ENCODE assay signal across 8 cellular contexts in the genomic region with DNA sequence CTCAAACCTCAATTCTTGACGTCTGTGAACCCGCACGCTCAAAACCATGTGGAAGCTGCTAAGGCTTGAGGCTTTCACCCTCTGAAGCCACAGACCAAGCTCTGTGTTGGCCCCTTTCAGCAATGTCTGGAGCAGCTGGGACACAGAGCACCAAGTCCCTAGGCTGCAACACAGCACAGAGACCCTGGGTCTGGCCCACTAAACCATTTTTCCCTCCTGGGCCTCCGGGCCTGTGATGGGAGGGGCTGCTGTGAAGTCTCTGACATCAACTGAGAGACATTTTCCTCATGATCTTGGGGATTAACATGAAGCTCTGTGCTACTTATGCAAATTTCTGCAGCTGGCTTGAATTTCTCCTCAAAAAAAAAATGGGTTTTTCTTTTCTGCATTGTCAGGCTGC.
"Had no signal": no experiment of that assay in that cellular context is flagged by ENCODE, and none has a peak within 500 bp of the region (broad histone marks: within the 10 kb centered on the region; RNA-seq: fewer than 3 reads in every experiment).

No MANE protein-coding gene starts in this region.

- FAIRE-seq: G401.6, GM12878, GM12891, GM12892, GM18507, GM19239 had no signal

- H3K4me3 ChIP-seq: GM12878 had no signal

- DNase-seq: GDM1, GF-D8 had no signal

- ATAC-seq: GM12878 had no signal
